In the genomic region with DNA sequence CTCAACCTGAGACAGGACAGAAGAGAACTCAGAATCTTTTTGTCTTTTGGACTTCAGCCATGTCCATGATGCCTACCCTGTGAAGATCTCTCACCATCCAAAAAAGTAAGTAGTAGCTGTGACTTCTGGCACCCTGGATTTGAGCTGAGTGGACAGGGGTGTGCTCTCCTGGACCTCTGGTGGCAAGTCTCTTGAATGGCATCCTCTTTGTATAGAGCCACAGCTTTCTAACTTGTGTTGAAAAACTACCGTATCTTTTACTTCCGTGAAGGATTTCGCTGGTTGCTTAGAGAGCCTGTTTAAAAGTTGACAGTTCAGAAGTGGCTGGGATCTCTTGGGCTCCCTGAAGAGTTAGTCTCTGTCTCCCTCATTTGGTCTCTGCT, we compare ENCODE assay signal across 8 cellular contexts. TPM values are rescaled to one million over a fixed set of nuclear protein-coding genes. Genes with fewer than 3 reads are reported as not detected.
DNase-seq lines count a peak whose midpoint lies in the region; ATAC-seq, FAIRE-seq and TF ChIP-seq lines count a peak whose summit lies in the region.

No MANE protein-coding gene starts in this region.

- FAIRE-seq in RCC 7860 (lab: Jason Lieb, UNC) = no peak

- CTCF ChIA-PET in activated CD4-positive, alpha-beta memory T cell treated with anti-CD3 and anti-CD28 coated beads, Interleukin-2, amount 10 ng/mL, durations not matched to agents 7 days and 5 days (lab: Charles Lee) = interaction anchor here (1.1 to 2.1 kb wide), 3 partner anchors 9 to 15 kb away, joined by 3 to 7 read pairs (median 4); no protein-coding TSS in a partner anchor

- peak overlapping the region; percentile 95 for H3K4me3 Mint-ChIP-seq in activated CD4-positive, alpha-beta memory T cell treated with anti-CD3 and anti-CD28 coated beads, Interleukin-2, amount 10 ng/mL, durations not matched to agents 7 days and 5 days
- H3K4me3 Mint-ChIP-seq in immature natural killer cell = peak overlapping the region; percentile 66 to 97 (median 92)

- TF ChIP-seq CTCF in AG09309 (IDR thresholded peaks at IDR 0.05; ENCODE audit: control insufficient read depth, insufficient read depth, low read depth, low read length, missing control alignments) (peak; percentile 59), GM12865 (IDR thresholded peaks at IDR 0.05; ENCODE audit: insufficient read depth, low read depth, low read length, missing control alignments) (peak; percentile 27)

- DNase-seq in AG09309 (ENCODE audit: low read depth) (no peak), GM12865 (ENCODE audit: low read depth) (peak; percentile 46), immature natural killer cell (peak in 1 of 3 donors; percentile 14), NCI-H1694 (lab: John Stamatoyannopoulos, UW) (no peak), germinal center (ENCODE audit: low spot score) (no peak), RCC 7860 (ENCODE audit: low spot score) (no peak)
- DNase-seq in activated CD4-positive, alpha-beta memory T cell treated with anti-CD3 and anti-CD28 coated beads, Interleukin-2, amount 10 ng/mL, durations not matched to agents 7 days and 5 days = no peak

- H3K4me1 Mint-ChIP-seq in activated CD4-positive, alpha-beta memory T cell treated with anti-CD3 and anti-CD28 coated beads, Interleukin-2, amount 10 ng/mL, durations not matched to agents 7 days and 5 days = peaks cover 55% of the 10 kb centered on the region
- peaks cover 47 to 60% of the 10 kb centered on the region in 2 donors for H3K4me1 Mint-ChIP-seq in immature natural killer cell

- POLR2A ChIA-PET in activated CD4-positive, alpha-beta memory T cell treated with anti-CD3 and anti-CD28 coated beads, Interleukin-2, amount 10 ng/mL, durations not matched to agents 7 days and 5 days (lab: Charles Lee) = interaction anchor here (1.3 to 9.9 kb wide), 3 partner anchors 9 to 72 kb away, joined by 3 to 296 read pairs (median 11); no protein-coding TSS in a partner anchor

- ATAC-seq in esophagus mucosa = no peak

- H3K9me3 Mint-ChIP-seq in activated CD4-positive, alpha-beta memory T cell treated with anti-CD3 and anti-CD28 coated beads, Interleukin-2, amount 10 ng/mL, durations not matched to agents 7 days and 5 days = no peaks in the 10 kb centered on the region
- no peaks in the 10 kb centered on the region for H3K9me3 Mint-ChIP-seq in immature natural killer cell

- no peaks in the 10 kb centered on the region for H3K27me3 Mint-ChIP-seq in activated CD4-positive, alpha-beta memory T cell treated with anti-CD3 and anti-CD28 coated beads, Interleukin-2, amount 10 ng/mL, durations not matched to agents 7 days and 5 days
- H3K27me3 Mint-ChIP-seq in immature natural killer cell (ENCODE audit: low read depth in 3 of 3) = peaks cover 0 to 11% (median 0%) of the 10 kb centered on the region in 3 donors

- H3K36me3 Mint-ChIP-seq in activated CD4-positive, alpha-beta memory T cell treated with anti-CD3 and anti-CD28 coated beads, Interleukin-2, amount 10 ng/mL, durations not matched to agents 7 days and 5 days (ENCODE audit: low read depth) = peaks cover 27% of the 10 kb centered on the region
- H3K36me3 Mint-ChIP-seq in immature natural killer cell = peaks cover 0 to 13% (median 8%) of the 10 kb centered on the region in 3 donors

- peak overlapping the region; percentile 86 for H3K27ac Mint-ChIP-seq in activated CD4-positive, alpha-beta memory T cell treated with anti-CD3 and anti-CD28 coated beads, Interleukin-2, amount 10 ng/mL, durations not matched to agents 7 days and 5 days
- H3K27ac Mint-ChIP-seq in immature natural killer cell = peak overlapping the region; percentile 51 to 98 (median 92)

- H3K4me3 ChIP-seq in AG09309 (ENCODE audit: control insufficient read depth, low read depth, low read length) = no peak overlapping the region
- H3K4me3 ChIP-seq in GM12865 (ENCODE audit: low read depth, low read length) = no peak overlapping the region

RNA-seq across cellular contexts. Expression of a gene that starts 1.8 kb away (rescaled TPM):
- 10 to 100 TPM; 51.4 to 52.1 TPM for total RNA-seq in activated CD4-positive, alpha-beta memory T cell treated with anti-CD3 and anti-CD28 coated beads, Interleukin-2, amount 10 ng/mL, durations not matched to agents 7 days and 5 days
- 10 to 100 TPM; 34.9 to 55.9 (median 37.7) TPM for polyA plus RNA-seq in immature natural killer cell
- 96.5 TPM for total RNA-seq in esophagus mucosa

RNA-seq across cellular contexts. Expression of a gene that starts 37.3 kb away (rescaled TPM):
- 10 to 100 TPM; 98.3 to 98.6 TPM for total RNA-seq in activated CD4-positive, alpha-beta memory T cell treated with anti-CD3 and anti-CD28 coated beads, Interleukin-2, amount 10 ng/mL, durations not matched to agents 7 days and 5 days
- polyA plus RNA-seq in immature natural killer cell = 10 to 100 TPM; 29.0 to 34.4 (median 32.4) TPM
- 15.2 TPM for total RNA-seq in esophagus mucosa

RNA-seq across cellular contexts. Expression of a gene that starts 47.5 kb away (rescaled TPM):
- 10 to 100 TPM; 15.7 to 16.5 TPM for total RNA-seq in activated CD4-positive, alpha-beta memory T cell treated with anti-CD3 and anti-CD28 coated beads, Interleukin-2, amount 10 ng/mL, durations not matched to agents 7 days and 5 days
- polyA plus RNA-seq in immature natural killer cell = 10 to 100 TPM; 36.2 to 81.9 (median 73.8) TPM
- total RNA-seq in esophagus mucosa = 26.5 TPM

RNA-seq across cellular contexts. Expression of a gene that starts 55.8 kb away (rescaled TPM):
- 10 to 100 TPM; 41.5 to 41.9 TPM for total RNA-seq in activated CD4-positive, alpha-beta memory T cell treated with anti-CD3 and anti-CD28 coated beads, Interleukin-2, amount 10 ng/mL, durations not matched to agents 7 days and 5 days
- 10 to 100 TPM; 47.4 to 78.3 (median 52.0) TPM for polyA plus RNA-seq in immature natural killer cell
- total RNA-seq in esophagus mucosa = 26.3 TPM
